8 cellular contexts compared by ENCODE assay signal in genomic region chr17:7440113-7440822, GRCh38. TPM values are rescaled to one million over a fixed set of nuclear protein-coding genes. Genes with fewer than 3 reads are reported as not detected.
DNase-seq lines count a peak whose midpoint lies in the region; ATAC-seq and TF ChIP-seq lines count a peak whose summit lies in the region.

No MANE protein-coding gene starts in this region.

- TF ChIP-seq CTCF in neural crest cell (conservative IDR thresholded peaks at IDR 0.05): no peak

- H3K36me3 ChIP-seq in CD8-positive, alpha-beta memory T cell (ENCODE audit: insufficient read depth, low read length): no peaks in the 10 kb centered on the region
- no peaks in the 10 kb centered on the region for H3K36me3 ChIP-seq in Karpas-422 (ENCODE audit: insufficient read depth, low read length)
- no peaks in the 10 kb centered on the region for H3K36me3 ChIP-seq in esophagus (ENCODE audit: control insufficient read depth in 2 of 2, insufficient read depth in 2 of 2, low read length in 1 of 2)

- H3K27ac ChIP-seq in CD8-positive, alpha-beta memory T cell (ENCODE audit: low read depth, low read length): no peak overlapping the region
- H3K27ac ChIP-seq in Karpas-422 (ENCODE audit: low read length): no peak overlapping the region
- no peak overlapping the region for H3K27ac ChIP-seq in esophagus (ENCODE audit: low read depth in 2 of 2, low read length in 1 of 2)

- ATAC-seq in HG03097 (IDR thresholded peaks at IDR 0.05; ENCODE audit: low FRiP score, unreplicated experiment): no peak
- no peak for ATAC-seq in HG02678 (IDR thresholded peaks at IDR 0.05; ENCODE audit: unreplicated experiment)

- CTCF ChIA-PET in CD8-positive, alpha-beta memory T cell (lab: Charles Lee): interaction anchor here (1.0 to 1.6 kb wide), 4 partner anchors 39 to 120 kb away, joined by 3 to 5 read pairs (median 3); partner anchors contain the start of gene ZBTB4
- CTCF ChIA-PET in activated CD4-positive, alpha-beta T cell treated with anti-CD3 and anti-CD28 coated beads, Interleukin-2, amount 10 ng/mL, durations not matched to agents 7 days and 5 days (lab: Charles Lee): interaction anchor here (0.5 to 1.9 kb wide), 9 partner anchors 12 to 144 kb away, joined by 3 to 10 read pairs (median 4); partner anchors contain the start of gene TMEM95

- no peaks in the 10 kb centered on the region for H3K9me3 Mint-ChIP-seq in CD8-positive, alpha-beta memory T cell
- H3K9me3 Mint-ChIP-seq in activated CD4-positive, alpha-beta T cell treated with anti-CD3 and anti-CD28 coated beads, Interleukin-2, amount 10 ng/mL, durations not matched to agents 7 days and 5 days: no peaks in the 10 kb centered on the region
- no peaks in the 10 kb centered on the region for H3K9me3 Mint-ChIP-seq in neural crest cell

- peak overlapping the region in 3 of 8 donors; percentile 33 to 54 (median 39) for H3K27ac Mint-ChIP-seq in CD8-positive, alpha-beta memory T cell
- peak overlapping the region; percentile 51 for H3K27ac Mint-ChIP-seq in activated CD4-positive, alpha-beta T cell treated with anti-CD3 and anti-CD28 coated beads, Interleukin-2, amount 10 ng/mL, durations not matched to agents 7 days and 5 days
- peak overlapping the region; percentile 99 for H3K27ac Mint-ChIP-seq in neural crest cell (ENCODE audit: unreplicated experiment)

- WGBS in esophagus, 2 donors: 1 to 4% methylated on average over 36 to 46 of the region's 46 CpGs

- peaks cover 41 to 54% of the 10 kb centered on the region in 2 donors for H3K27me3 Mint-ChIP-seq in CD8-positive, alpha-beta memory T cell
- H3K27me3 Mint-ChIP-seq in activated CD4-positive, alpha-beta T cell treated with anti-CD3 and anti-CD28 coated beads, Interleukin-2, amount 10 ng/mL, durations not matched to agents 7 days and 5 days: peaks cover 45% of the 10 kb centered on the region
- H3K27me3 Mint-ChIP-seq in neural crest cell (ENCODE audit: low read depth): peaks cover 79% of the 10 kb centered on the region

- 0 out of 2 replicates have a peak, but pooled peaks cover 4% of the 10 kb centered on the region for H3K79me2 ChIP-seq in Karpas-422 (ENCODE audit: low read length)

- peak overlapping the region; percentile 41 for H3K4me3 ChIP-seq in CD8-positive, alpha-beta memory T cell (ENCODE audit: low read length)
- no peak overlapping the region for H3K4me3 ChIP-seq in Karpas-422 (ENCODE audit: low read length)
- H3K4me3 ChIP-seq in esophagus (ENCODE audit: low read depth in 1 of 2, low read length in 2 of 2): peak overlapping the region; percentile 34 to 45

- H2AFZ ChIP-seq in Karpas-422 (ENCODE audit: low read length): no peak overlapping the region

- peaks cover 48% of the 10 kb centered on the region for H3K27me3 ChIP-seq in CD8-positive, alpha-beta memory T cell (ENCODE audit: insufficient read depth, low read length, poor library complexity, severe bottlenecking)
- H3K27me3 ChIP-seq in Karpas-422 (ENCODE audit: low read length) (no peaks in the 10 kb centered on the region), esophagus (ENCODE audit: control insufficient read depth in 1 of 2, insufficient read depth in 2 of 2, low read length in 2 of 2) (peaks cover 0 to 2% of the 10 kb centered on the region in 2 donors)

- H3K4me3 Mint-ChIP-seq in CD8-positive, alpha-beta memory T cell: peak overlapping the region; percentile 52 to 81 (median 73)
- H3K4me3 Mint-ChIP-seq in activated CD4-positive, alpha-beta T cell treated with anti-CD3 and anti-CD28 coated beads, Interleukin-2, amount 10 ng/mL, durations not matched to agents 7 days and 5 days: peak overlapping the region; percentile 80
- H3K4me3 Mint-ChIP-seq in neural crest cell: peak overlapping the region; percentile 95

- DNase-seq in CD8-positive, alpha-beta memory T cell: peak in 4 of 5 donors; percentile 11 to 61 (median 32)
- DNase-seq in Karpas-422 (peak; percentile 68), neural crest cell (ENCODE audit: low read depth, low spot score) (peak; percentile 56), cortex of kidney (lab: John Stamatoyannopoulos, UW) (no peak)
- peak; percentile 43 for DNase-seq in activated CD4-positive, alpha-beta T cell treated with anti-CD3 and anti-CD28 coated beads, Interleukin-2, amount 10 ng/mL, durations not matched to agents 7 days and 5 days

- H3K9me2 ChIP-seq in Karpas-422 (replicated peaks; ENCODE audit: insufficient read depth, low read length): no peaks in the 10 kb centered on the region

- H3K4me2 ChIP-seq in Karpas-422 (ENCODE audit: low read depth, low read length, poor library complexity, severe bottlenecking): peak overlapping the region; percentile 10

- peaks cover 34 to 58% (median 48%) of the 10 kb centered on the region in 3 donors for H3K4me1 Mint-ChIP-seq in CD8-positive, alpha-beta memory T cell
- H3K4me1 Mint-ChIP-seq in activated CD4-positive, alpha-beta T cell treated with anti-CD3 and anti-CD28 coated beads, Interleukin-2, amount 10 ng/mL, durations not matched to agents 7 days and 5 days: peaks cover 45% of the 10 kb centered on the region
- H3K4me1 Mint-ChIP-seq in neural crest cell: peaks cover 56% of the 10 kb centered on the region

- H3K9ac ChIP-seq in Karpas-422 (ENCODE audit: low read length): no peak overlapping the region

- peaks cover 4 to 9% (median 7%) of the 10 kb centered on the region in 3 donors for H3K36me3 Mint-ChIP-seq in CD8-positive, alpha-beta memory T cell
- peaks cover 27% of the 10 kb centered on the region for H3K36me3 Mint-ChIP-seq in activated CD4-positive, alpha-beta T cell treated with anti-CD3 and anti-CD28 coated beads, Interleukin-2, amount 10 ng/mL, durations not matched to agents 7 days and 5 days (ENCODE audit: low read depth)
- peaks cover 6% of the 10 kb centered on the region for H3K36me3 Mint-ChIP-seq in neural crest cell (ENCODE audit: low read depth)

- H3K4me1 ChIP-seq in CD8-positive, alpha-beta memory T cell (ENCODE audit: insufficient read depth, low read length): peaks cover 54% of the 10 kb centered on the region
- H3K4me1 ChIP-seq in Karpas-422 (ENCODE audit: low read length) (peaks cover 31% of the 10 kb centered on the region), esophagus (ENCODE audit: control insufficient read depth in 2 of 2, insufficient read depth in 2 of 2, low read length in 1 of 2) (peaks cover 3 to 33% of the 10 kb centered on the region in 2 donors)

- POLR2A ChIA-PET in CD8-positive, alpha-beta memory T cell (lab: Charles Lee): interaction anchor here (1.1 to 2.2 kb wide), 5 partner anchors 15 to 120 kb away, joined by 3 to 11 read pairs (median 3); partner anchors contain the start of gene ZBTB4
- POLR2A ChIA-PET in activated CD4-positive, alpha-beta T cell treated with anti-CD3 and anti-CD28 coated beads, Interleukin-2, amount 10 ng/mL, durations not matched to agents 7 days and 5 days (lab: Charles Lee): no interaction called here

- H4K20me1 ChIP-seq in Karpas-422 (ENCODE audit: insufficient read depth, low read depth, low read length): peaks cover 9% of the 10 kb centered on the region; the same call in 1 of the 2 replicates

- H3K9me3 ChIP-seq in CD8-positive, alpha-beta memory T cell (ENCODE audit: low read length): no peaks in the 10 kb centered on the region
- H3K9me3 ChIP-seq in Karpas-422 (ENCODE audit: low read length) (no peaks in the 10 kb centered on the region), esophagus (ENCODE audit: control insufficient read depth in 2 of 2, insufficient read depth in 1 of 2, low read depth in 1 of 2, low read length in 1 of 2) (no peaks in the 10 kb centered on the region)

RNA-seq across cellular contexts. Expression of gene FGF11, which starts 1.0 kb away (rescaled TPM):
- 1 to 10 TPM in 1 of 2 experiments, under 1 TPM in 1; 0.85 to 1.1 TPM for total RNA-seq in CD8-positive, alpha-beta memory T cell
- polyA plus RNA-seq in CD8-positive, alpha-beta memory T cell: 0.12 TPM
- 0.32 and 0.67 TPM in 2 replicates for total RNA-seq in Karpas-422 (2014; rRNA removed; shearing (Covaris generic); ENCODE audit: low replicate concordance)
- 1 to 10 TPM; 6.8 to 9.4 TPM for total RNA-seq in activated CD4-positive, alpha-beta T cell treated with anti-CD3 and anti-CD28 coated beads, Interleukin-2, amount 10 ng/mL, durations not matched to agents 7 days and 5 days
- 10 to 100 TPM in 1 of 2 donors, 1 to 10 TPM in 1; 5.6 to 16.5 TPM for polyA plus RNA-seq in esophagus
- 6.0 and 6.5 TPM in 2 replicates for total RNA-seq in neural crest cell

RNA-seq across cellular contexts. Expression of gene CHRNB1, which starts 4.6 kb away (rescaled TPM):
- 1 to 10 TPM; 6.0 to 6.3 TPM for total RNA-seq in CD8-positive, alpha-beta memory T cell
- polyA plus RNA-seq in CD8-positive, alpha-beta memory T cell: 24.7 TPM
- total RNA-seq in Karpas-422 (2014; rRNA removed; shearing (Covaris generic); ENCODE audit: low replicate concordance): 3.6 and 6.6 TPM in 2 replicates
- total RNA-seq in activated CD4-positive, alpha-beta T cell treated with anti-CD3 and anti-CD28 coated beads, Interleukin-2, amount 10 ng/mL, durations not matched to agents 7 days and 5 days: 10 to 100 TPM; 18.8 to 19.2 TPM
- polyA plus RNA-seq in esophagus: 1 to 10 TPM; 7.0 to 7.4 TPM
- total RNA-seq in neural crest cell: 9.7 and 9.9 TPM in 2 replicates

RNA-seq across cellular contexts. Expression of gene TMEM102, which starts 5.0 kb away (rescaled TPM):
- total RNA-seq in CD8-positive, alpha-beta memory T cell: 10 to 100 TPM; 11.1 to 11.9 TPM
- polyA plus RNA-seq in CD8-positive, alpha-beta memory T cell: 23.3 TPM
- total RNA-seq in Karpas-422 (2014; rRNA removed; shearing (Covaris generic); ENCODE audit: low replicate concordance): 3.0 and 9.9 TPM in 2 replicates
- total RNA-seq in activated CD4-positive, alpha-beta T cell treated with anti-CD3 and anti-CD28 coated beads, Interleukin-2, amount 10 ng/mL, durations not matched to agents 7 days and 5 days: 10 to 100 TPM; 16.7 to 18.1 TPM
- polyA plus RNA-seq in esophagus: 1 to 10 TPM; 6.8 to 9.8 TPM
- 1.1 and 1.3 TPM in 2 replicates for total RNA-seq in neural crest cell

RNA-seq across cellular contexts. Expression of gene SPEM3, which starts 11.6 kb away (rescaled TPM):
- not detected for total RNA-seq in CD8-positive, alpha-beta memory T cell
- not detected for polyA plus RNA-seq in CD8-positive, alpha-beta memory T cell
- not detected in 2 replicates for total RNA-seq in Karpas-422 (2014; rRNA removed; shearing (Covaris generic); ENCODE audit: low replicate concordance)
- total RNA-seq in activated CD4-positive, alpha-beta T cell treated with anti-CD3 and anti-CD28 coated beads, Interleukin-2, amount 10 ng/mL, durations not matched to agents 7 days and 5 days: not detected
- polyA plus RNA-seq in esophagus: not detected
- not detected in 2 replicates for total RNA-seq in neural crest cell

RNA-seq across cellular contexts. Expression of gene SPEM2, which starts 14.9 kb away (rescaled TPM):
- total RNA-seq in CD8-positive, alpha-beta memory T cell: not detected
- polyA plus RNA-seq in CD8-positive, alpha-beta memory T cell: not detected
- not detected in 2 replicates for total RNA-seq in Karpas-422 (2014; rRNA removed; shearing (Covaris generic); ENCODE audit: low replicate concordance)
- not detected for total RNA-seq in activated CD4-positive, alpha-beta T cell treated with anti-CD3 and anti-CD28 coated beads, Interleukin-2, amount 10 ng/mL, durations not matched to agents 7 days and 5 days
- not detected for polyA plus RNA-seq in esophagus
- total RNA-seq in neural crest cell: not detected in 2 replicates
